Comparison of ENCODE assay signal across 14 cellular contexts in genomic region chr5:107893642-107894041, GRCh38.
DNase-seq lines count a peak whose midpoint lies in the region; ATAC-seq, FAIRE-seq and TF ChIP-seq lines count a peak whose summit lies in the region.
"Had no signal": no experiment of that assay in that cellular context is flagged by ENCODE, and none has a peak within 500 bp of the region (broad histone marks: within the 10 kb centered on the region; RNA-seq: fewer than 3 reads in every experiment).

No MANE protein-coding gene starts in this region.

- intact Hi-C loops in HepG2 (cut with micrococcal nuclease; ENCODE audit: unreplicated experiment), result no loop called here

- H3K4me1 ChIP-seq in HepG2 (ENCODE audit: insufficient read depth, low read length), result no peaks in the 10 kb centered on the region

- no peak overlapping the region for H2AFZ ChIP-seq in HepG2 (ENCODE audit: low read length)

- DNase-seq in AG09309 (ENCODE audit: low read depth) (peak; percentile 46), MG63 (peak; percentile 16), bronchial epithelial cell (ENCODE audit: low read depth) (peak; percentile 84), HepG2 (ENCODE audit: low spot score) (no peak), SHP77 treated with DMSO at 0.1 percent for 48 hours (lab: John Stamatoyannopoulos, UW) (no peak), NCI-H526 treated with DMSO at 0.1 percent for 48 hours (lab: John Stamatoyannopoulos, UW) (no peak)
- DNase-seq in activated T-cell treated with anti-CD3 and anti-CD28 coated beads, Interleukin-2, amount 50 U/mL, for 48 hours, result no peak
- DNase-seq: activated CD8-positive, alpha-beta memory T cell treated with anti-CD3 and anti-CD28 coated beads, Interleukin-2, amount 50 U/mL, for 4 hours; NCI-H526; ovary had no signal

- TF ChIP-seq EP300 in HepG2 (IDR thresholded peaks at IDR 0.05; ENCODE audit: low read depth in 2 of 2, low read length in 2 of 2) (no peak), HepG2 (CRISPR knock-in tag; IDR thresholded peaks at IDR 0.05; ENCODE audit: borderline replicate concordance) (no peak)

- no peak for TF ChIP-seq RAD21 in HepG2 (CRISPR knock-in tag; IDR thresholded peaks at IDR 0.05)

- H3K9ac ChIP-seq in HepG2 (ENCODE audit: insufficient read depth, low read depth, low read length), result no peak overlapping the region
- H3K9ac ChIP-seq: KMS-11 had no signal

- H3K27me3 ChIP-seq in MG63 (no peaks in the 10 kb centered on the region), bronchial epithelial cell (ENCODE audit: control insufficient read depth, insufficient read depth, low read length) (no peaks in the 10 kb centered on the region), HepG2 (ENCODE audit: control insufficient read depth in 1 of 2, insufficient read depth in 2 of 2, low read length in 2 of 2) (no peaks in the 10 kb centered on the region)
- H3K27me3 ChIP-seq: vagina had no signal

- TF ChIP-seq CTCF in AG09309 (IDR thresholded peaks at IDR 0.05; ENCODE audit: control insufficient read depth, insufficient read depth, low read depth, low read length, missing control alignments) (no peak), bronchial epithelial cell (IDR thresholded peaks at IDR 0.05; ENCODE audit: insufficient read depth, low read length, severe bottlenecking) (no peak), HepG2 (CRISPR knock-in tag; IDR thresholded peaks at IDR 0.05) (no peak)

- 64% methylated on average over 4 of the region's 4 CpGs for WGBS in HepG2 (ENCODE audit: low lambda C conversion rate)

- H3K36me3 ChIP-seq in MG63, result no peaks in the 10 kb centered on the region
- H3K36me3 ChIP-seq in bronchial epithelial cell (ENCODE audit: control insufficient read depth, insufficient read depth, low read length), result no peaks in the 10 kb centered on the region
- no peaks in the 10 kb centered on the region for H3K36me3 ChIP-seq in HepG2 (replicated peaks in 1 of 2; ENCODE audit: control insufficient read depth in 1 of 2, insufficient read depth in 2 of 2, low read length in 2 of 2)
- H3K36me3 ChIP-seq: ovary, vagina had no signal

- no peaks in the 10 kb centered on the region for H4K20me1 ChIP-seq in HepG2 (ENCODE audit: insufficient read depth, low read length)

- in situ Hi-C loops in HepG2 (cut with HindIII; ENCODE audit: extremely low pct_ligation_motif_present, low pct_unique_long_range_greater_than_20kb), result no loop called here

- no peak overlapping the region for H3K4me2 ChIP-seq in HepG2 (ENCODE audit: low read depth, low read length)
- H3K4me2 ChIP-seq: KMS-11 had no signal

- no peak overlapping the region for H3K27ac ChIP-seq in HepG2 (ENCODE audit: extremely low read length, insufficient read depth, low read length)
- H3K27ac ChIP-seq: C4-2B, KMS-11, ovary, vagina had no signal

- no peak for TF ChIP-seq POLR2A in HepG2 (IDR thresholded peaks at IDR 0.05; ENCODE audit: insufficient read depth in 1 of 2, low read depth in 2 of 2, low read length in 2 of 2)

- CTCF ChIA-PET in HepG2 (lab: Yijun Ruan, JAX; ENCODE audit: low intra/inter-chr PET ratio, low total read pairs), result no interaction called here

- BruUV-seq in HepG2 (replicated peaks; lab: Mats Ljungman, UMichigan), result no TSS peak

- FAIRE-seq in bronchial epithelial cell (lab: Jason Lieb, UNC) (no peak), HepG2 (lab: Jason Lieb, UNC) (no peak)

- H3K4me3 ChIP-seq in AG09309 (ENCODE audit: control insufficient read depth, low read depth, low read length) (no peak overlapping the region), MG63 (no peak overlapping the region), bronchial epithelial cell (ENCODE audit: low read depth, low read length) (no peak overlapping the region), HepG2 (replicated peaks in 1 of 3; ENCODE audit: insufficient read depth in 1 of 3, low read depth in 2 of 3, low read length in 3 of 3) (no peak overlapping the region)
- H3K4me3 ChIP-seq: ovary, vagina had no signal

- POLR2A ChIA-PET in HepG2 (lab: Yijun Ruan, JAX), result no interaction called here

- ATAC-seq in HepG2 (no peak), HG03460 (IDR thresholded peaks at IDR 0.05; ENCODE audit: unreplicated experiment) (no peak)

- no peaks in the 10 kb centered on the region for H3K79me2 ChIP-seq in HepG2 (ENCODE audit: insufficient read depth, low read length)

- no peaks in the 10 kb centered on the region for H3K9me3 ChIP-seq in MG63
- H3K9me3 ChIP-seq in HepG2 (ENCODE audit: low read length), result no peaks in the 10 kb centered on the region
- H3K9me3 ChIP-seq: ovary, vagina had no signal

TF ChIP-seq in HepG2, 621 proteins besides CTCF, POLR2A, EP300 and RAD21:
- no peak for TF ChIP-seq MZF1 (CRISPR knock-in tag; IDR thresholded peaks at IDR 0.05; ENCODE audit: borderline replicate concordance)
- peak; percentile 84 for TF ChIP-seq CEBPB (IDR thresholded peaks at IDR 0.05; ENCODE audit: borderline replicate concordance, low read depth, low read length)

Comparison
In these comparisons a context has a peak if more than half of its experiments do, and no peak if none do; other contexts are left out.
1. DNase-seq: peak in AG09309 (single experiment), MG63 (single experiment) and bronchial epithelial cell (single experiment); none in HepG2 (single experiment), SHP77 treated with DMSO at 0.1 percent for 48 hours (single experiment), NCI-H526 treated with DMSO at 0.1 percent for 48 hours (single experiment) and activated T-cell treated with anti-CD3 and anti-CD28 coated beads, Interleukin-2, amount 50 U/mL, for 48 hours (0 of 2).